In genomic region chr17:7562208-7562605, GRCh38 we compare ENCODE assay signal across 8 cellular contexts. TPM values are rescaled to one million over a fixed set of nuclear protein-coding genes. Genes with fewer than 3 reads are reported as not detected.
DNase-seq lines count a peak whose midpoint lies in the region; ATAC-seq and TF ChIP-seq lines count a peak whose summit lies in the region.

No MANE protein-coding gene starts in this region.

- H2BK120ac ChIP-seq in mesenchymal stem cell (ENCODE audit: low read depth, low read length), result peak overlapping the region; percentile 50

- peaks cover 5% of the 10 kb centered on the region; the same call in 1 of the 2 replicates for H3F3A ChIP-seq in DOHH2 (ENCODE audit: control insufficient read depth, insufficient read depth)

- no peak for DNase-seq in astrocyte of the spinal cord (ENCODE audit: low read depth, low spot score)
- no peak for DNase-seq in mesenchymal stem cell
- no peak for DNase-seq in NCI-H1092 treated with DMSO at 0.1 percent for 48 hours (lab: John Stamatoyannopoulos, UW)
- no peak for DNase-seq in globus pallidus (ENCODE audit: low spot score)

- H2AFZ ChIP-seq in mesenchymal stem cell (ENCODE audit: low read depth, low read length), result no peak overlapping the region

- H2BK15ac ChIP-seq in mesenchymal stem cell (ENCODE audit: low read depth, poor library complexity, severe bottlenecking), result peak overlapping the region; percentile 77

- TF ChIP-seq CTCF in DOHH2 (IDR thresholded peaks at IDR 0.05; ENCODE audit: low read depth, low read length, poor library complexity, severe bottlenecking) (no peak), astrocyte of the spinal cord (IDR thresholded peaks at IDR 0.05; ENCODE audit: low read depth, low read length) (no peak)

- H3K27ac ChIP-seq in DOHH2 (ENCODE audit: low read depth, low read length) (peak overlapping the region; percentile 82), mesenchymal stem cell (ENCODE audit: low read length, poor library complexity, severe bottlenecking) (peak overlapping the region; percentile 14)

- H3K79me1 ChIP-seq in mesenchymal stem cell (replicated peaks; ENCODE audit: low read length, poor library complexity, severe bottlenecking), result peaks cover 16% of the 10 kb centered on the region

- no peak overlapping the region for H3K14ac ChIP-seq in mesenchymal stem cell (ENCODE audit: low read length in 2 of 2)

- H2AK5ac ChIP-seq in mesenchymal stem cell (ENCODE audit: low read length, severe bottlenecking), result peak overlapping the region; percentile 9

- H3K79me2 ChIP-seq in DOHH2 (ENCODE audit: control insufficient read depth, low read length), result peaks cover 52% of the 10 kb centered on the region

- H3K4me1 ChIP-seq in DOHH2 (ENCODE audit: control insufficient read depth, low read length) (peaks cover 49% of the 10 kb centered on the region), mesenchymal stem cell (ENCODE audit: control insufficient read depth, insufficient read depth, low read depth, low read length) (peaks cover 26% of the 10 kb centered on the region)

- H4K20me1 ChIP-seq in DOHH2 (ENCODE audit: control insufficient read depth, insufficient read depth, low read depth, low read length), result no peaks in the 10 kb centered on the region

- peak overlapping the region; percentile 79 for H3K4me3 ChIP-seq in DOHH2 (ENCODE audit: low read length)
- peak overlapping the region; percentile 85 for H3K4me3 ChIP-seq in astrocyte of the spinal cord (ENCODE audit: low read depth, low read length)
- peak overlapping the region; percentile 82 to 96 for H3K4me3 ChIP-seq in mesenchymal stem cell (ENCODE audit: insufficient read depth in 1 of 2, low read depth in 1 of 2, low read length in 2 of 2)

- ATAC-seq in HG03097 (IDR thresholded peaks at IDR 0.05; ENCODE audit: low FRiP score, unreplicated experiment) (peak; percentile 1), GM19328 (IDR thresholded peaks at IDR 0.05; ENCODE audit: unreplicated experiment) (no peak), HG02973 (IDR thresholded peaks at IDR 0.05; ENCODE audit: unreplicated experiment) (no peak)

- peak overlapping the region; percentile 82 for H4K8ac ChIP-seq in mesenchymal stem cell (ENCODE audit: low read length)

- 2% methylated on average over 21 of the region's 28 CpGs for WGBS in mesenchymal stem cell

- H3K4me2 ChIP-seq in DOHH2 (ENCODE audit: low read length) (peak overlapping the region; percentile 92), mesenchymal stem cell (ENCODE audit: low read length, poor library complexity, severe bottlenecking) (peak overlapping the region; percentile 89)

- H3K23ac ChIP-seq in mesenchymal stem cell (ENCODE audit: low read length in 2 of 2), result no peak overlapping the region

- no peak overlapping the region for H2BK5ac ChIP-seq in mesenchymal stem cell (ENCODE audit: low read depth, low read length, poor library complexity, severe bottlenecking)

- peak overlapping the region; percentile 96 for H3K9ac ChIP-seq in mesenchymal stem cell (ENCODE audit: low read length)

- H3K9me3 ChIP-seq in DOHH2 (ENCODE audit: control insufficient read depth, insufficient read depth, low read length), result no peaks in the 10 kb centered on the region
- no peaks in the 10 kb centered on the region for H3K9me3 ChIP-seq in mesenchymal stem cell (ENCODE audit: control insufficient read depth, low read length)

- H3K18ac ChIP-seq in mesenchymal stem cell (ENCODE audit: low read depth in 1 of 2, low read length in 2 of 2), result peak overlapping the region in 1 of 2 experiments; percentile 91

- H2BK12ac ChIP-seq in mesenchymal stem cell (ENCODE audit: low read length in 2 of 2), result no peak overlapping the region

- no peak overlapping the region for H4K91ac ChIP-seq in mesenchymal stem cell (ENCODE audit: low read length)

- no peaks in the 10 kb centered on the region for H3K9me2 ChIP-seq in DOHH2 (replicated peaks; ENCODE audit: control insufficient read depth, low read length)

- H3K36me3 ChIP-seq in DOHH2 (ENCODE audit: control insufficient read depth, low read length) (peaks cover 47% of the 10 kb centered on the region), mesenchymal stem cell (ENCODE audit: control insufficient read depth in 1 of 2, insufficient read depth in 2 of 2, low read depth in 1 of 2, low read length in 2 of 2) (peaks cover 34% of the 10 kb centered on the region in 2 experiments)

- in situ Hi-C loops in astrocyte of the spinal cord (cut with HindIII; ENCODE audit: low sequenced_read_pairs), result no loop called here

- peak overlapping the region; percentile 58 to 85 for H3K4ac ChIP-seq in mesenchymal stem cell (ENCODE audit: low read depth in 1 of 2, low read length in 2 of 2)

- H3K27me3 ChIP-seq in DOHH2 (ENCODE audit: control insufficient read depth, low read length) (peaks cover 7% of the 10 kb centered on the region), mesenchymal stem cell (ENCODE audit: control insufficient read depth in 1 of 2, insufficient read depth in 1 of 2, low read length in 2 of 2) (no peaks in the 10 kb centered on the region)

RNA-seq across cellular contexts. Expression of gene SENP3, which starts 0.5 kb away (rescaled TPM):
- 27.5 TPM for polyA plus RNA-seq in mesenchymal stem cell (2013, experiment 1 of 2)
- 27.0 TPM for polyA plus RNA-seq in mesenchymal stem cell (2013, experiment 2 of 2)

RNA-seq across cellular contexts. Expression of gene TNFSF13, which starts 3.7 kb away (rescaled TPM):
- polyA plus RNA-seq in mesenchymal stem cell (2013, experiment 1 of 2), result 0.61 TPM
- polyA plus RNA-seq in mesenchymal stem cell (2013, experiment 2 of 2), result 0.23 TPM

RNA-seq across cellular contexts. Expression of gene TNFSF12, which starts 13.3 kb away (rescaled TPM):
- 24.0 TPM for polyA plus RNA-seq in mesenchymal stem cell (2013, experiment 1 of 2)
- polyA plus RNA-seq in mesenchymal stem cell (2013, experiment 2 of 2), result 23.6 TPM

RNA-seq across cellular contexts. Expression of gene CD68, which starts 17.2 kb away (rescaled TPM):
- polyA plus RNA-seq in mesenchymal stem cell (2013, experiment 1 of 2), result 30.9 TPM
- 30.8 TPM for polyA plus RNA-seq in mesenchymal stem cell (2013, experiment 2 of 2)

RNA-seq across cellular contexts. Expression of gene MPDU1, which starts 21.4 kb away (rescaled TPM):
- 81.6 TPM for polyA plus RNA-seq in mesenchymal stem cell (2013, experiment 1 of 2)
- polyA plus RNA-seq in mesenchymal stem cell (2013, experiment 2 of 2), result 78.5 TPM
